Comparison of ENCODE assay signal across 9 cellular contexts in genomic region chr1:78319603-78320002, GRCh38.
"Had no signal": no experiment of that assay in that cellular context is flagged by ENCODE, and none has a peak within 500 bp of the region (broad histone marks: within the 10 kb centered on the region; RNA-seq: fewer than 3 reads in every experiment).

No MANE protein-coding gene starts in this region.

- H3K9ac ChIP-seq: GM23248 had no signal

- H3K4me2 ChIP-seq: GM23338 had no signal

- DNase-seq: GM23248, GOT3, H7, H9, HCEC 1CT, HFFc6 had no signal

- H3K27ac ChIP-seq: GM23248 had no signal

- H3K4me3 ChIP-seq: GM23248, GM23338, HAP-1 had no signal

- H3K9me3 ChIP-seq: HAP-1 had no signal

- H3K4me1 ChIP-seq: HAP-1 had no signal

- H3K36me3 ChIP-seq: HAP-1 had no signal

- ATAC-seq: GM23338, HCT116 had no signal

- H2AFZ ChIP-seq: GM23248, GM23338 had no signal
